In genomic region chr5:44783916-44784315, GRCh38 we compare ENCODE assay signal across 25 cellular contexts. TPM values are rescaled to one million over a fixed set of nuclear protein-coding genes. Genes with fewer than 3 reads are reported as not detected.
DNase-seq lines count a peak whose midpoint lies in the region; ATAC-seq, FAIRE-seq and TF ChIP-seq lines count a peak whose summit lies in the region.
"Had no signal": no experiment of that assay in that cellular context is flagged by ENCODE, and none has a peak within 500 bp of the region (broad histone marks: within the 10 kb centered on the region; RNA-seq: fewer than 3 reads in every experiment).

No MANE protein-coding gene starts in this region.

- TF ChIP-seq CTCF in K562 (IDR thresholded peaks at IDR 0.05 in 2 of 3, conservative IDR thresholded peaks at IDR 0.05 in 1 of 3; ENCODE audit: insufficient read depth in 2 of 3, low read depth in 1 of 3, low read length in 3 of 3), result no peak

- no peaks in the 10 kb centered on the region for H3K9me1 ChIP-seq in K562 (ENCODE audit: control insufficient read depth, insufficient read depth, low read length)

- intact Hi-C loops in K562 (cut with micrococcal nuclease), result no loop called here

- no peak for TF ChIP-seq RAD21 in K562 (CRISPR knock-in tag; conservative IDR thresholded peaks at IDR 0.05 in 1 of 2, IDR thresholded peaks at IDR 0.05 in 1 of 2)

- TF ChIP-seq EP300 in K562 (IDR thresholded peaks at IDR 0.05; ENCODE audit: low read length), result no peak

- H4K20me1 ChIP-seq in K562 (replicated peaks; ENCODE audit: control insufficient read depth, insufficient read depth, low read length), result no peaks in the 10 kb centered on the region
- H4K20me1 ChIP-seq: BLaER1 treated with 17β-estradiol and CSF1 and Interleukin-3, amounts not matched to agents 10 nM and 100 nM had no signal

- TF ChIP-seq POLR2A in K562 (conservative IDR thresholded peaks at IDR 0.05), result no peak

- 13% methylated on average over 3 of the region's 3 CpGs for WGBS in K562 (ENCODE audit: insufficient coverage, low coverage, missing lambda C conversion rate)

- H3K4me1 ChIP-seq in K562 (replicated peaks in 1 of 2; ENCODE audit: control insufficient read depth in 2 of 2, insufficient read depth in 2 of 2, low read length in 2 of 2), result no peaks in the 10 kb centered on the region
- H3K4me1 ChIP-seq: A549; BE2C; BLaER1 treated with 17β-estradiol and CSF1 and Interleukin-3, amounts not matched to agents 10 nM and 100 nM had no signal

- H2AFZ ChIP-seq in K562 (ENCODE audit: low read depth, low read length), result no peak overlapping the region
- H2AFZ ChIP-seq: GM23248 had no signal

- in situ Hi-C loops in K562 (cut with MboI), result no loop called here

- no peak overlapping the region for H3K4me3 ChIP-seq in K562
- H3K4me3 ChIP-seq: A549; BLaER1 treated with 17β-estradiol and CSF1 and Interleukin-3, amounts not matched to agents 10 nM and 100 nM; GM12878; GM23248 had no signal

- POLR2A ChIA-PET in K562 (lab: Yijun Ruan, JAX), result no interaction called here

- no peaks in the 10 kb centered on the region for H3K36me3 ChIP-seq in K562 (ENCODE audit: control insufficient read depth, insufficient read depth, low read length)
- H3K36me3 ChIP-seq: BE2C; BLaER1 treated with 17β-estradiol and CSF1 and Interleukin-3, amounts not matched to agents 10 nM and 100 nM had no signal

- no peaks in the 10 kb centered on the region for H3K27me3 ChIP-seq in K562 (ENCODE audit: control insufficient read depth in 2 of 2, insufficient read depth in 2 of 2, low read length in 2 of 2)
- H3K27me3 ChIP-seq: BLaER1 treated with 17β-estradiol and CSF1 and Interleukin-3, amounts not matched to agents 10 nM and 100 nM had no signal

- FAIRE-seq in K562 (lab: Jason Lieb, UNC), result no peak
- FAIRE-seq: A549, D721Med, GM12878, GM19239, H1 had no signal

- no peak overlapping the region for H3K9ac ChIP-seq in K562 (ENCODE audit: insufficient read depth in 1 of 2, low read depth in 2 of 2, low read length in 2 of 2)
- H3K9ac ChIP-seq: BLaER1 treated with 17β-estradiol and CSF1 and Interleukin-3, amounts not matched to agents 10 nM and 100 nM; GM23248 had no signal

- no peak for ATAC-seq in K562
- ATAC-seq in HG03045 (IDR thresholded peaks at IDR 0.05; ENCODE audit: unreplicated experiment), result no peak
- ATAC-seq: A549, GM12878 had no signal

- DNase-seq in Kasumi-1 (lab: John Stamatoyannopoulos, UW) (peak; percentile 16 to 23), MV-4-11 (lab: John Stamatoyannopoulos, UW) (peak; percentile 8), K562 (ENCODE audit: extremely low read depth in 1 of 4, low spot score in 3 of 4) (no peak)
- no peak for DNase-seq in activated CD8-positive, alpha-beta memory T cell treated with anti-CD3 and anti-CD28 coated beads, Interleukin-2, amount 50 U/mL, for 48 hours
- no peak for DNase-seq in activated CD4-positive, CD25-positive, alpha-beta regulatory T cell treated with anti-CD3 and anti-CD28 coated beads, Interleukin-2, amount 50 U/mL, for 72 hours
- DNase-seq: 8988T; ACHN; AML-193; BE2C; CD4-positive, alpha-beta T cell; CD8-positive, alpha-beta memory T cell; DMS 273 treated with DMSO at 0.1 percent for 48 hours; DMS79; EL; GDM1; GM23248; H7; HCEC 1CT had no signal

- H3K79me2 ChIP-seq in K562 (ENCODE audit: control insufficient read depth, insufficient read depth, low read length), result no peaks in the 10 kb centered on the region

- CTCF ChIA-PET in K562 (lab: Yijun Ruan, JAX; ENCODE audit: low intra/inter-chr PET ratio), result no interaction called here

- H3K9me3 ChIP-seq in K562 (replicated peaks; ENCODE audit: control insufficient read depth, insufficient read depth, low read depth, low read length), result no peaks in the 10 kb centered on the region
- H3K9me3 ChIP-seq: A549, BE2C had no signal

- no peak overlapping the region for H3K27ac ChIP-seq in K562 (ENCODE audit: extremely low read depth, low read depth, low read length)
- H3K27ac ChIP-seq: A549; BLaER1 treated with 17β-estradiol and CSF1 and Interleukin-3, amounts not matched to agents 10 nM and 100 nM; GM23248 had no signal

- no TSS peak for BruUV-seq in K562 (replicated peaks; lab: Mats Ljungman, UMichigan)

- no peak overlapping the region for H3K4me2 ChIP-seq in K562 (ENCODE audit: insufficient read depth, low read length)
- H3K4me2 ChIP-seq: A549; BLaER1 treated with 17β-estradiol and CSF1 and Interleukin-3, amounts not matched to agents 10 nM and 100 nM had no signal

TF ChIP-seq in K562, 482 proteins besides CTCF, POLR2A, EP300 and RAD21 (continues in another document):
- no peak for TF ChIP-seq ZNF436 (CRISPR knock-in tag; IDR thresholded peaks at IDR 0.05)
- TF ChIP-seq NBN (IDR thresholded peaks at IDR 0.05; ENCODE audit: low read depth), result no peak

RNA-seq across cellular contexts. Expression of gene MRPS30, which starts 24.8 kb away (rescaled TPM):
- total RNA-seq in K562 (2011; cell fraction: chromatin; rRNA removed; ENCODE audit: low replicate concordance), result 41.2 and 92.2 TPM in 2 replicates
- total RNA-seq in K562 (2011; cell fraction: nucleolus; rRNA removed), result 59.2 and 71.8 TPM in 2 replicates
- total RNA-seq in K562 (2011; cell fraction: nucleoplasm; rRNA removed), result 70.7 and 99.9 TPM in 2 replicates
- total RNA-seq in K562 (2014; rRNA removed), result 145 and 181 TPM in 2 replicates
- 138 and 163 TPM in 2 replicates for total RNA-seq in K562 (2014; rRNA removed; fragmentation: Illumina TruSeq; extraction: Trizol)
- 113 and 114 TPM in 2 replicates for total RNA-seq in K562 (2015; rRNA removed; fragmentation: Illumina TruSeq; extraction: Trizol)
- 114 and 120 TPM in 2 replicates for total RNA-seq in K562 (2021)
- 89.4 and 129 TPM in 2 replicates for polyA plus RNA-seq in K562 (2011; rRNA removed)
- 73.5 and 141 TPM in 2 replicates for polyA plus RNA-seq in K562 (2011; cell fraction: cytosol; rRNA removed)
- 51.2 and 51.3 TPM in 2 replicates for polyA plus RNA-seq in K562 (2011; cell fraction: nucleus; rRNA removed)
- 76.4 and 82.7 TPM in 2 replicates for polyA plus RNA-seq in K562 (2012)
- 133 and 134 TPM in 2 replicates for polyA plus RNA-seq in K562 (2014; fragmentation: Illumina TruSeq; extraction: Trizol)
- polyA plus RNA-seq in K562 (2014; fragmentation: Nextera tagmentation; extraction: Ambion mirVana), result 10 to 100 TPM; 24.3 to 33.4 TPM
- 110 and 115 TPM in 2 replicates for polyA plus RNA-seq in K562 (2014; rRNA removed)
- 149 and 165 TPM in 2 replicates for polyA minus RNA-seq in K562 (2011; rRNA and poly(A)+ RNA removed)
- polyA minus RNA-seq in K562 (2011; cell fraction: cytosol; rRNA and poly(A)+ RNA removed), result 86.6 and 87.7 TPM in 2 replicates
- 140 and 213 TPM in 2 replicates for polyA minus RNA-seq in K562 (2011; cell fraction: nucleus; rRNA and poly(A)+ RNA removed)

Comparison
In these comparisons a context has a peak if more than half of its experiments do, and no peak if none do; other contexts are left out.
1. DNase-seq: peak in Kasumi-1 (2 of 2) and MV-4-11 (single experiment); none in K562 (0 of 4), activated CD8-positive, alpha-beta memory T cell treated with anti-CD3 and anti-CD28 coated beads, Interleukin-2, amount 50 U/mL, for 48 hours (single experiment) and activated CD4-positive, CD25-positive, alpha-beta regulatory T cell treated with anti-CD3 and anti-CD28 coated beads, Interleukin-2, amount 50 U/mL, for 72 hours (single experiment).